8 cellular contexts compared by ENCODE assay signal in the genomic region with DNA sequence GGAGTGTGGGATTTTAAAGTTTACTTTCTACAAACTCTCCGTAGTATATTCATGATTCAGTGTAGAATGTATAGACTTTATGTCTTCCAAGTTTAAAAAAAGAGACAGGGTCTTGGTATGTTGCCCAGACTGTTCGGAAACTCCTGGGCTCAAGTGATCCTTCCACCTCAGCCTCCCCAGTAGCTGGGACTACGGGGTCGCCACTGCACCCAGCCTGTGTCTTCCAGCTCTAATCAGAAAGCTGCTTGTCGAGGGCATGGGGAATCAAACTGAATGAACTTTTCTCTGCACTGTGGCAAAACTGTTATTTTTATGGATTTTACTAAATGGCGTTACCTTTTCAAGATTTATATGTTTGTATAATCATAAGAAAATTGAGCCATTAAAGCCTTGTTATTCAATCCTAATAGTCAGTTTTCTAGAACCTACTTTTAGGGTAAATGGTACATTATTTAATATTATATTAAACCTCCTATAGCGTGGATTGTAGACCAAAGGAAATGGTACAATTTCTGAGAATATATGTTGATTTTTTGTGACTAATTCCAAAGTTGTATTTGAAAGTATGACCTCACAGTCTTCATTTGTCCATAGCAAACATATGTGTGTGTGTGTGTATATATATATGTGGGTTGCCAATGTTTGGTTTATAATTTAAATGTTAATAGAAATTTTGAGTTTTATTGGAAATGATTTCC. TPM values are rescaled to one million over a fixed set of nuclear protein-coding genes. Genes with fewer than 3 reads are reported as not detected.
DNase-seq lines count a peak whose midpoint lies in the region; ATAC-seq, FAIRE-seq and TF ChIP-seq lines count a peak whose summit lies in the region.

No MANE protein-coding gene starts in this region.

- H3K4me1 ChIP-seq in left ventricle myocardium inferior (peaks cover 41% of the 10 kb centered on the region), K562 (replicated peaks in 1 of 2; ENCODE audit: control insufficient read depth in 2 of 2, insufficient read depth in 2 of 2, low read length in 2 of 2) (peaks cover 22 to 23% of the 10 kb centered on the region in 2 experiments; a peak in 4 of 5 replicates), mesenchymal stem cell (ENCODE audit: control insufficient read depth, insufficient read depth, low read depth, low read length) (peaks cover 2% of the 10 kb centered on the region), aorta (ENCODE audit: control insufficient read depth in 1 of 2, insufficient read depth in 2 of 2, low read length in 2 of 2) (no peaks in the 10 kb centered on the region)

- no peak for TF ChIP-seq EP300 in K562 (IDR thresholded peaks at IDR 0.05; ENCODE audit: low read length)

- in situ Hi-C loops in K562 (cut with MboI), result no loop called here

- no peak for DNase-seq in left ventricle myocardium inferior
- DNase-seq in Right ventricle myocardium superior, result no peak
- peak in 1 of 4 experiments; percentile 52 for DNase-seq in K562 (ENCODE audit: extremely low read depth in 1 of 4, low spot score in 3 of 4)
- DNase-seq in mesenchymal stem cell, result no peak
- DNase-seq in aorta, result no peak
- no peak for DNase-seq in T1000 (lab: John Stamatoyannopoulos, UW)
- DNase-seq in GM19238 (ENCODE audit: insufficient read length, low spot score), result no peak
- no peak for DNase-seq in RPMI8226

- H2BK15ac ChIP-seq in mesenchymal stem cell (ENCODE audit: low read depth, poor library complexity, severe bottlenecking), result no peak overlapping the region

- H2BK5ac ChIP-seq in mesenchymal stem cell (ENCODE audit: low read depth, low read length, poor library complexity, severe bottlenecking), result no peak overlapping the region

- WGBS in K562 (ENCODE audit: insufficient coverage, low coverage, missing lambda C conversion rate), result under 1% methylated on average over 7 of the region's 7 CpGs
- 40% methylated on average over 2 of the region's 7 CpGs for WGBS in mesenchymal stem cell
- 15 to 20% methylated on average over 7 of the region's 7 CpGs for WGBS in aorta, 2 donors

- no peak overlapping the region for H2BK12ac ChIP-seq in mesenchymal stem cell (ENCODE audit: low read length in 2 of 2)

- TSS peak; percentile 67 for BruUV-seq in K562 (replicated peaks; lab: Mats Ljungman, UMichigan)

- H3K79me1 ChIP-seq in mesenchymal stem cell (replicated peaks; ENCODE audit: low read length, poor library complexity, severe bottlenecking), result peaks cover 2% of the 10 kb centered on the region

- TF ChIP-seq POLR2A in K562 (conservative IDR thresholded peaks at IDR 0.05), result no peak

- H3K9ac ChIP-seq in K562 (ENCODE audit: insufficient read depth in 1 of 2, low read depth in 2 of 2, low read length in 2 of 2), result peak overlapping the region; percentile 80 to 99
- H3K9ac ChIP-seq in mesenchymal stem cell (ENCODE audit: low read length), result peak overlapping the region; percentile 88

- no peak overlapping the region for H3K23ac ChIP-seq in mesenchymal stem cell (ENCODE audit: low read length in 2 of 2)

- no peak for TF ChIP-seq RAD21 in K562 (CRISPR knock-in tag; conservative IDR thresholded peaks at IDR 0.05 in 1 of 2, IDR thresholded peaks at IDR 0.05 in 1 of 2)

- peak overlapping the region; percentile 98 for H3K27ac ChIP-seq in left ventricle myocardium inferior (replicated peaks)
- H3K27ac ChIP-seq in K562 (ENCODE audit: extremely low read depth, low read depth, low read length), result peak overlapping the region; percentile 94
- no peak overlapping the region for H3K27ac ChIP-seq in mesenchymal stem cell (ENCODE audit: low read length, poor library complexity, severe bottlenecking)
- no peak overlapping the region for H3K27ac ChIP-seq in aorta (ENCODE audit: low read depth in 1 of 2, low read length in 2 of 2)

- H3K14ac ChIP-seq in mesenchymal stem cell (ENCODE audit: low read length in 2 of 2), result no peak overlapping the region

- peaks cover 31% of the 10 kb centered on the region for H3K79me2 ChIP-seq in K562 (ENCODE audit: control insufficient read depth, insufficient read depth, low read length)

- H3K4me3 ChIP-seq in left ventricle myocardium inferior, result peak overlapping the region; percentile 81
- peak overlapping the region; percentile 58 for H3K4me3 ChIP-seq in K562
- peak overlapping the region; percentile 86 to 88 for H3K4me3 ChIP-seq in mesenchymal stem cell (ENCODE audit: insufficient read depth in 1 of 2, low read depth in 1 of 2, low read length in 2 of 2)
- peak overlapping the region; percentile 22 to 50 for H3K4me3 ChIP-seq in aorta (ENCODE audit: low read length in 2 of 2)

- H3K9me3 ChIP-seq in left ventricle myocardium inferior (replicated peaks) (no peaks in the 10 kb centered on the region), K562 (replicated peaks; ENCODE audit: control insufficient read depth, insufficient read depth, low read depth, low read length) (no peaks in the 10 kb centered on the region), mesenchymal stem cell (ENCODE audit: control insufficient read depth, low read length) (no peaks in the 10 kb centered on the region), aorta (ENCODE audit: control insufficient read depth, low read length) (no peaks in the 10 kb centered on the region)

- no peak overlapping the region for H4K8ac ChIP-seq in mesenchymal stem cell (ENCODE audit: low read length)

- no peak overlapping the region for H2AFZ ChIP-seq in K562 (ENCODE audit: low read depth, low read length)
- no peak overlapping the region for H2AFZ ChIP-seq in mesenchymal stem cell (ENCODE audit: low read depth, low read length)

- POLR2A ChIA-PET in K562 (lab: Yijun Ruan, JAX), result interaction anchor here (0.6 to 2.5 kb wide), 19 partner anchors 7 to 351 kb away, joined by 3 to 12 read pairs (median 3); a partner anchor contains a TSS

- H3K9me1 ChIP-seq in K562 (ENCODE audit: control insufficient read depth, insufficient read depth, low read length), result no peaks in the 10 kb centered on the region

- H3K4me2 ChIP-seq in K562 (ENCODE audit: insufficient read depth, low read length) (peak overlapping the region; percentile 98), mesenchymal stem cell (ENCODE audit: low read length, poor library complexity, severe bottlenecking) (peak overlapping the region; percentile 67)

- H2BK120ac ChIP-seq in mesenchymal stem cell (ENCODE audit: low read depth, low read length), result no peak overlapping the region

- FAIRE-seq in K562 (lab: Jason Lieb, UNC), result no peak

- H3K27me3 ChIP-seq in left ventricle myocardium inferior (ENCODE audit: low read depth) (no peaks in the 10 kb centered on the region), K562 (ENCODE audit: control insufficient read depth in 2 of 2, insufficient read depth in 2 of 2, low read length in 2 of 2) (no peaks in the 10 kb centered on the region), mesenchymal stem cell (ENCODE audit: control insufficient read depth in 1 of 2, insufficient read depth in 1 of 2, low read length in 2 of 2) (no peaks in the 10 kb centered on the region), aorta (ENCODE audit: control insufficient read depth in 1 of 2, insufficient read depth in 2 of 2, low read length in 1 of 2) (no peaks in the 10 kb centered on the region)

- H3K4ac ChIP-seq in mesenchymal stem cell (ENCODE audit: low read depth in 1 of 2, low read length in 2 of 2), result no peak overlapping the region

- H4K91ac ChIP-seq in mesenchymal stem cell (ENCODE audit: low read length), result no peak overlapping the region

- TF ChIP-seq CTCF in left ventricle myocardium inferior (IDR thresholded peaks at IDR 0.05; ENCODE audit: borderline replicate concordance), result no peak
- no peak for TF ChIP-seq CTCF in K562 (IDR thresholded peaks at IDR 0.05 in 2 of 3, conservative IDR thresholded peaks at IDR 0.05 in 1 of 3; ENCODE audit: insufficient read depth in 2 of 3, low read depth in 1 of 3, low read length in 3 of 3)

- H3K36me3 ChIP-seq in left ventricle myocardium inferior (no peaks in the 10 kb centered on the region), K562 (ENCODE audit: control insufficient read depth, insufficient read depth, low read length) (no peaks in the 10 kb centered on the region), mesenchymal stem cell (ENCODE audit: control insufficient read depth in 1 of 2, insufficient read depth in 2 of 2, low read depth in 1 of 2, low read length in 2 of 2) (peaks cover 0 to 3% of the 10 kb centered on the region in 2 experiments), aorta (ENCODE audit: control insufficient read depth in 1 of 2, insufficient read depth in 2 of 2, low read length in 1 of 2) (no peaks in the 10 kb centered on the region)

- ATAC-seq in Right ventricle myocardium superior (ENCODE audit: poor library complexity) (no peak), K562 (peak; percentile 64), aorta (ENCODE audit: low FRiP score) (no peak)

- CTCF ChIA-PET in K562 (lab: Yijun Ruan, JAX; ENCODE audit: low intra/inter-chr PET ratio), result interaction anchor here (1.0 kb wide), 1 partner anchor 157 kb away, joined by 3 read pairs; no protein-coding TSS in a partner anchor

- H4K20me1 ChIP-seq in K562 (replicated peaks; ENCODE audit: control insufficient read depth, insufficient read depth, low read length), result 0 out of 2 replicates have a peak, but pooled peaks cover 4% of the 10 kb centered on the region

- H2AK5ac ChIP-seq in mesenchymal stem cell (ENCODE audit: low read length, severe bottlenecking), result no peak overlapping the region

- no peak overlapping the region for H3K18ac ChIP-seq in mesenchymal stem cell (ENCODE audit: low read depth in 1 of 2, low read length in 2 of 2)

- intact Hi-C loops in left ventricle myocardium inferior (cut with micrococcal nuclease), result loop anchor here (5.0 kb wide), 1 partner anchor 155 kb away; no protein-coding TSS in a partner anchor
- intact Hi-C loops in Right ventricle myocardium superior (cut with DNase I), result loop anchor here (10.0 kb wide), 1 partner anchor 328 kb away; a partner anchor contains a TSS
- intact Hi-C loops in K562 (cut with micrococcal nuclease), result loop anchor here (2.0 kb wide), 1 partner anchor 42 kb away; a partner anchor contains a TSS
- intact Hi-C loops in aorta (cut with DNase I), result loop anchor here (5.0 to 10.0 kb wide), 3 partner anchors 60 to 325 kb away; a partner anchor contains a TSS

RNA-seq across cellular contexts. Expression of a gene that starts 1.1 kb away (rescaled TPM):
- total RNA-seq in left ventricle myocardium inferior (7.1 TPM), Right ventricle myocardium superior (6.0 TPM), K562 (2014; rRNA removed) (31.6 and 38.3 TPM in 2 replicates), K562 (2014; rRNA removed; fragmentation: Illumina TruSeq; extraction: Trizol) (10.0 and 11.2 TPM in 2 replicates), K562 (2015; rRNA removed; fragmentation: Illumina TruSeq; extraction: Trizol) (10.5 and 10.8 TPM in 2 replicates), K562 (2021) (29.4 and 31.1 TPM in 2 replicates), aorta (10 to 100 TPM; 10.8 to 12.5 TPM)
- total RNA-seq in K562 (2011; cell fraction: chromatin; rRNA removed; ENCODE audit: low replicate concordance), result 9.9 and 18.6 TPM in 2 replicates
- total RNA-seq in K562 (2011; cell fraction: nucleolus; rRNA removed), result 25.1 and 30.5 TPM in 2 replicates
- 18.3 and 23.1 TPM in 2 replicates for total RNA-seq in K562 (2011; cell fraction: nucleoplasm; rRNA removed)
- polyA plus RNA-seq in K562 (2011; rRNA removed) (21.0 and 25.5 TPM in 2 replicates), K562 (2014; fragmentation: Illumina TruSeq; extraction: Trizol) (10.3 and 15.0 TPM in 2 replicates), K562 (2014; fragmentation: Nextera tagmentation; extraction: Ambion mirVana) (1 to 10 TPM; 3.1 to 3.9 TPM), K562 (2014; rRNA removed) (30.9 and 37.3 TPM in 2 replicates), aorta (1 to 10 TPM; 8.6 to 8.8 TPM)
- 27.6 and 61.0 TPM in 2 replicates for polyA plus RNA-seq in K562 (2011; cell fraction: cytosol; rRNA removed)
- 14.4 and 23.7 TPM in 2 replicates for polyA plus RNA-seq in K562 (2011; cell fraction: nucleus; rRNA removed)
- polyA plus RNA-seq in K562 (2012), result 20.7 and 24.2 TPM in 2 replicates
- 5.4 and 8.9 TPM in 2 replicates for polyA minus RNA-seq in K562 (2011; rRNA and poly(A)+ RNA removed)
- polyA minus RNA-seq in K562 (2011; cell fraction: cytosol; rRNA and poly(A)+ RNA removed), result 9.5 and 11.1 TPM in 2 replicates
- polyA minus RNA-seq in K562 (2011; cell fraction: nucleus; rRNA and poly(A)+ RNA removed), result 10.4 and 14.2 TPM in 2 replicates
- polyA plus RNA-seq in mesenchymal stem cell (2013, experiment 1 of 2), result 19.9 TPM
- 19.9 TPM for polyA plus RNA-seq in mesenchymal stem cell (2013, experiment 2 of 2)

RNA-seq across cellular contexts. Expression of a gene that starts 7.4 kb away (rescaled TPM):
- total RNA-seq in left ventricle myocardium inferior (41.5 TPM), Right ventricle myocardium superior (39.7 TPM), K562 (2014; rRNA removed) (74.2 and 78.8 TPM in 2 replicates), K562 (2014; rRNA removed; fragmentation: Illumina TruSeq; extraction: Trizol) (85.7 and 86.2 TPM in 2 replicates), K562 (2015; rRNA removed; fragmentation: Illumina TruSeq; extraction: Trizol) (83.3 and 90.6 TPM in 2 replicates), K562 (2021) (51.3 and 53.6 TPM in 2 replicates), aorta (10 to 100 TPM; 38.3 to 43.6 TPM)
- total RNA-seq in K562 (2011; cell fraction: chromatin; rRNA removed; ENCODE audit: low replicate concordance), result 23.4 and 45.9 TPM in 2 replicates
- total RNA-seq in K562 (2011; cell fraction: nucleolus; rRNA removed), result 16.5 and 18.4 TPM in 2 replicates
- 26.7 and 33.1 TPM in 2 replicates for total RNA-seq in K562 (2011; cell fraction: nucleoplasm; rRNA removed)
- polyA plus RNA-seq in K562 (2011; rRNA removed) (59.5 and 83.8 TPM in 2 replicates), K562 (2014; fragmentation: Illumina TruSeq; extraction: Trizol) (74.8 and 87.6 TPM in 2 replicates), K562 (2014; fragmentation: Nextera tagmentation; extraction: Ambion mirVana) (10 to 100 TPM; 37.6 to 48.1 TPM), K562 (2014; rRNA removed) (104 and 111 TPM in 2 replicates), aorta (10 to 100 TPM; 47.8 to 91.0 TPM)
- polyA plus RNA-seq in K562 (2011; cell fraction: cytosol; rRNA removed), result 19.4 and 37.0 TPM in 2 replicates
- polyA plus RNA-seq in K562 (2011; cell fraction: nucleus; rRNA removed), result 37.8 and 48.5 TPM in 2 replicates
- 49.1 and 74.0 TPM in 2 replicates for polyA plus RNA-seq in K562 (2012)
- 46.9 and 49.6 TPM in 2 replicates for polyA minus RNA-seq in K562 (2011; rRNA and poly(A)+ RNA removed)
- polyA minus RNA-seq in K562 (2011; cell fraction: cytosol; rRNA and poly(A)+ RNA removed), result 10.4 and 17.8 TPM in 2 replicates
- polyA minus RNA-seq in K562 (2011; cell fraction: nucleus; rRNA and poly(A)+ RNA removed), result 13.7 and 31.7 TPM in 2 replicates
- 41.0 TPM for polyA plus RNA-seq in mesenchymal stem cell (2013, experiment 1 of 2)
- polyA plus RNA-seq in mesenchymal stem cell (2013, experiment 2 of 2), result 43.0 TPM

RNA-seq across cellular contexts. Expression of a gene that starts 23.4 kb away (rescaled TPM):
- total RNA-seq in left ventricle myocardium inferior (not detected), Right ventricle myocardium superior (not detected), K562 (2014; rRNA removed) (5.8 and 7.5 TPM in 2 replicates), K562 (2014; rRNA removed; fragmentation: Illumina TruSeq; extraction: Trizol) (7.4 and 13.7 TPM in 2 replicates), K562 (2015; rRNA removed; fragmentation: Illumina TruSeq; extraction: Trizol) (7.2 and 7.5 TPM in 2 replicates), K562 (2021) (13.2 and 16.8 TPM in 2 replicates), aorta (1 to 10 TPM; 1.9 to 7.2 TPM)
- total RNA-seq in K562 (2011; cell fraction: chromatin; rRNA removed; ENCODE audit: low replicate concordance), result 1.7 TPM in 1 of 2 replicates, not detected in the other
- total RNA-seq in K562 (2011; cell fraction: nucleolus; rRNA removed), result 0.33 and 0.53 TPM in 2 replicates
- total RNA-seq in K562 (2011; cell fraction: nucleoplasm; rRNA removed), result 0.81 TPM in 1 of 2 replicates, not detected in the other
- polyA plus RNA-seq in K562 (2011; rRNA removed) (2.7 and 4.1 TPM in 2 replicates), K562 (2014; fragmentation: Illumina TruSeq; extraction: Trizol) (6.9 and 7.4 TPM in 2 replicates), K562 (2014; fragmentation: Nextera tagmentation; extraction: Ambion mirVana) (10 to 100 TPM; 21.0 to 23.8 TPM), K562 (2014; rRNA removed) (5.5 and 5.7 TPM in 2 replicates), aorta (10 to 100 TPM in 1 of 2 donors, 1 to 10 TPM in 1; 4.3 to 17.2 TPM)
- polyA plus RNA-seq in K562 (2011; cell fraction: cytosol; rRNA removed), result 0.55 and 3.2 TPM in 2 replicates
- 0.30 and 1.6 TPM in 2 replicates for polyA plus RNA-seq in K562 (2011; cell fraction: nucleus; rRNA removed)
- polyA plus RNA-seq in K562 (2012), result 11.5 and 304 TPM in 2 replicates
- polyA minus RNA-seq in K562 (2011; rRNA and poly(A)+ RNA removed), result 0.15 and 0.25 TPM in 2 replicates
- 4.8 and 23.3 TPM in 2 replicates for polyA minus RNA-seq in K562 (2011; cell fraction: cytosol; rRNA and poly(A)+ RNA removed)
- polyA minus RNA-seq in K562 (2011; cell fraction: nucleus; rRNA and poly(A)+ RNA removed), result 4.7 and 6.1 TPM in 2 replicates
- polyA plus RNA-seq in mesenchymal stem cell (2013, experiment 1 of 2), result not detected
- polyA plus RNA-seq in mesenchymal stem cell (2013, experiment 2 of 2), result not detected

Comparison
In these comparisons a context has a peak if more than half of its experiments do, and no peak if none do; other contexts are left out.
1. H3K27ac ChIP-seq: peak in left ventricle myocardium inferior (single experiment) and K562 (single experiment); none in mesenchymal stem cell (single experiment) and aorta (0 of 2).
2. H3K4me3 ChIP-seq: peak in every context shown above with its lines; median percentile 87 in mesenchymal stem cell; 81 in left ventricle myocardium inferior; 58 in K562; 36 in aorta.